ENCODE assay signal across 11 cellular contexts in genomic region chr7:140349172-140349771, GRCh38. TPM values are rescaled to one million over a fixed set of nuclear protein-coding genes. Genes with fewer than 3 reads are reported as not detected.
DNase-seq lines count a peak whose midpoint lies in the region; TF ChIP-seq lines count a peak whose summit lies in the region.
"Had no signal": no experiment of that assay in that cellular context is flagged by ENCODE, and none has a peak within 500 bp of the region (broad histone marks: within the 10 kb centered on the region; RNA-seq: fewer than 3 reads in every experiment).

No MANE protein-coding gene starts in this region.

- TF ChIP-seq CTCF in brain (conservative IDR thresholded peaks at IDR 0.05), result no peak

- H3K27me3 Mint-ChIP-seq in activated CD4-positive, alpha-beta T cell treated with anti-CD3 and anti-CD28 coated beads, Interleukin-2, amount 10 ng/mL, durations not matched to agents 24 days and 14 days, result no peaks in the 10 kb centered on the region
- no peaks in the 10 kb centered on the region for H3K27me3 Mint-ChIP-seq in brain

- no peaks in the 10 kb centered on the region for H3K27me3 ChIP-seq in subcutaneous abdominal adipose tissue (ENCODE audit: control insufficient read depth in 5 of 5, insufficient read depth in 4 of 5, low read length in 5 of 5)
- no peaks in the 10 kb centered on the region for H3K27me3 ChIP-seq in MG63

- peak overlapping the region in 2 of 5 donors; percentile 9 to 36 for H3K9ac ChIP-seq in subcutaneous abdominal adipose tissue (ENCODE audit: low read length in 5 of 5)

- H3K9me3 Mint-ChIP-seq in activated CD4-positive, alpha-beta T cell treated with anti-CD3 and anti-CD28 coated beads, Interleukin-2, amount 10 ng/mL, durations not matched to agents 24 days and 14 days, result no peaks in the 10 kb centered on the region
- no peaks in the 10 kb centered on the region for H3K9me3 Mint-ChIP-seq in brain

- peaks cover 19% of the 10 kb centered on the region for H3K4me1 Mint-ChIP-seq in activated CD4-positive, alpha-beta T cell treated with anti-CD3 and anti-CD28 coated beads, Interleukin-2, amount 10 ng/mL, durations not matched to agents 24 days and 14 days
- H3K4me1 Mint-ChIP-seq in brain, result peaks cover 21% of the 10 kb centered on the region

- peak overlapping the region; percentile 4 for H3K27ac ChIP-seq in subcutaneous abdominal adipose tissue (ENCODE audit: low read depth, low read length)

- H3K36me3 Mint-ChIP-seq in activated CD4-positive, alpha-beta T cell treated with anti-CD3 and anti-CD28 coated beads, Interleukin-2, amount 10 ng/mL, durations not matched to agents 24 days and 14 days (ENCODE audit: low read depth), result peaks cover 66% of the 10 kb centered on the region
- peaks cover 73% of the 10 kb centered on the region for H3K36me3 Mint-ChIP-seq in brain

- no peak overlapping the region for H3K4me3 Mint-ChIP-seq in activated CD4-positive, alpha-beta T cell treated with anti-CD3 and anti-CD28 coated beads, Interleukin-2, amount 10 ng/mL, durations not matched to agents 24 days and 14 days
- peak overlapping the region; percentile 20 to 70 (median 56) for H3K4me3 Mint-ChIP-seq in brain

- peaks cover 0 to 19% (median 13%) of the 10 kb centered on the region in 5 donors for H3K4me1 ChIP-seq in subcutaneous abdominal adipose tissue (ENCODE audit: control insufficient read depth in 5 of 5, insufficient read depth in 5 of 5, low read length in 5 of 5)

- peak overlapping the region; percentile 81 for H3K27ac Mint-ChIP-seq in activated CD4-positive, alpha-beta T cell treated with anti-CD3 and anti-CD28 coated beads, Interleukin-2, amount 10 ng/mL, durations not matched to agents 24 days and 14 days
- peak overlapping the region; percentile 70 to 96 (median 92) for H3K27ac Mint-ChIP-seq in brain

- no peak for DNase-seq in activated CD4-positive, alpha-beta T cell treated with anti-CD3 and anti-CD28 coated beads, Interleukin-2, amount 10 ng/mL, durations not matched to agents 24 days and 14 days
- no peak for DNase-seq in activated CD4-positive, alpha-beta T cell treated with anti-CD3 and anti-CD28 coated beads for 4 hours
- DNase-seq in lung microvascular endothelial cell (ENCODE audit: low read depth in 2 of 2) (peak; percentile 76 to 79), DMS153 (lab: John Stamatoyannopoulos, UW) (no peak), NCI-H2081 (lab: John Stamatoyannopoulos, UW) (no peak), MG63 (no peak)
- DNase-seq: NCI-H510A treated with DMSO at 0.1 percent for 48 hours had no signal

- no peaks in the 10 kb centered on the region for H3K9me3 ChIP-seq in subcutaneous abdominal adipose tissue (ENCODE audit: control insufficient read depth in 5 of 5, low read length in 5 of 5)
- H3K9me3 ChIP-seq in MG63, result no peaks in the 10 kb centered on the region

- H3K4me3 ChIP-seq in subcutaneous abdominal adipose tissue (ENCODE audit: low read depth in 1 of 5, low read length in 5 of 5) (peak overlapping the region; percentile 25 to 40 (median 30)), MG63 (no peak overlapping the region)
- H3K4me3 ChIP-seq: GM12878 had no signal

- intact Hi-C loops in activated CD4-positive, alpha-beta T cell treated with anti-CD3 and anti-CD28 coated beads, Interleukin-2, amount 10 ng/mL, durations not matched to agents 24 days and 14 days (cut with micrococcal nuclease), result no loop called here

- peaks cover 34 to 46% (median 37%) of the 10 kb centered on the region in 5 donors for H3K36me3 ChIP-seq in subcutaneous abdominal adipose tissue (ENCODE audit: control insufficient read depth in 5 of 5, insufficient read depth in 5 of 5, low read length in 5 of 5)
- no peaks in the 10 kb centered on the region; the same call in 1 of the 2 replicates for H3K36me3 ChIP-seq in MG63

RNA-seq across cellular contexts. Expression of gene SLC37A3, which starts 49.1 kb away (rescaled TPM):
- total RNA-seq in activated CD4-positive, alpha-beta T cell treated with anti-CD3 and anti-CD28 coated beads, Interleukin-2, amount 10 ng/mL, durations not matched to agents 24 days and 14 days, result 162 and 167 TPM in 2 replicates
- 13.4 TPM for polyA plus RNA-seq in brain (ENCODE audit: insufficient read depth, low read depth, low replicate concordance)
- total RNA-seq in lung microvascular endothelial cell, result 43.6 and 62.9 TPM in 2 replicates
- total RNA-seq in MG63 (2014; rRNA removed; shearing (Covaris generic); ENCODE audit: low replicate concordance), result 14.7 and 32.2 TPM in 2 replicates

RNA-seq across cellular contexts. Expression of gene RAB19, which starts 54.6 kb away (rescaled TPM):
- 23.0 and 24.4 TPM in 2 replicates for total RNA-seq in activated CD4-positive, alpha-beta T cell treated with anti-CD3 and anti-CD28 coated beads, Interleukin-2, amount 10 ng/mL, durations not matched to agents 24 days and 14 days
- polyA plus RNA-seq in brain (ENCODE audit: insufficient read depth, low read depth, low replicate concordance), result 0.75 TPM
- 0.22 TPM in 1 of 2 replicates, not detected in the other for total RNA-seq in lung microvascular endothelial cell
- total RNA-seq in MG63 (2014; rRNA removed; shearing (Covaris generic); ENCODE audit: low replicate concordance), result not detected in 2 replicates
- total RNA-seq: subcutaneous adipose tissue had no signal

Comparison
In these comparisons a context has a peak if more than half of its experiments do, and no peak if none do; other contexts are left out.
1. DNase-seq: peak in lung microvascular endothelial cell (2 of 2); none in activated CD4-positive, alpha-beta T cell treated with anti-CD3 and anti-CD28 coated beads, Interleukin-2, amount 10 ng/mL, durations not matched to agents 24 days and 14 days (single experiment), activated CD4-positive, alpha-beta T cell treated with anti-CD3 and anti-CD28 coated beads for 4 hours (0 of 2), DMS153 (single experiment), NCI-H2081 (0 of 2) and MG63 (single experiment).
2. RNA of gene RAB19, which starts 54.6 kb away (total RNA-seq): 23.0 to 24.4 TPM in activated CD4-positive, alpha-beta T cell treated with anti-CD3 and anti-CD28 coated beads, Interleukin-2, amount 10 ng/mL, durations not matched to agents 24 days and 14 days; 0.22 TPM in lung microvascular endothelial cell and not detected in MG63; every median in the first group is over 10 times any median in the second.